Comparison of ENCODE assay signal across 25 cellular contexts in the genomic region with DNA sequence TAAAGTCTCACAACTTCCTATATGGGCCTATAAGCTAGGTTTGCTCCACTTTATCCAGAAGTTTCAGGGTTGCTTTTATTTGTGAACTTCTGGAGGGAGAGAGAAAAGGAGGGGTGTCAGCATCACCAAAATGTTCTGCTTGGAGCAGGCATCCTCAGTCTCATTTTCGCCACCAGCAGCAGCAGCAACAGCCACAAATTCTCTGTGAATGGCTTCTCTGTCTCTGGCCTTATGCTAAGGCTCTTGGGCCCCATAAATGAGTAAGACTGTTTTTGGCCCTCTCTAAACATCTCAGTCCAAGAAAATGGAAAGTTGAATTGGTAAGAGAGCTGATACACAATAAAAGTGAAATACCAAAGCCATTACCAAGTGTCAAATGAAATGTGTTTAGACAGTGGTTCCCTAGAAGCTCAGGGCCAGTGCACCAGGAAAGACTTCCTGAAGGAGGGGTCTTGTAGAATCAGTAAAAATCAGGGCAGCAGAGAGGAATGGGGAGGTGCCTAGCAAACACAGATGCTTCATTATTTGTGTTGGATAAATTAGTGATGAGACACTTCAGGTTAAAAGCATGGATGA. TPM values are rescaled to one million over a fixed set of nuclear protein-coding genes. Genes with fewer than 3 reads are reported as not detected.
DNase-seq lines count a peak whose midpoint lies in the region; ATAC-seq, FAIRE-seq and TF ChIP-seq lines count a peak whose summit lies in the region.
"Had no signal": no experiment of that assay in that cellular context is flagged by ENCODE, and none has a peak within 500 bp of the region (broad histone marks: within the 10 kb centered on the region; RNA-seq: fewer than 3 reads in every experiment).

No MANE protein-coding gene starts in this region.

- no peak overlapping the region for H3K4me3 ChIP-seq in pancreas
- H3K4me3 ChIP-seq: coronary artery, SJCRH30 had no signal

- ATAC-seq in pancreas, result no peak
- no peak for ATAC-seq in GM19463 (IDR thresholded peaks at IDR 0.05; ENCODE audit: unreplicated experiment)
- ATAC-seq: natural killer cell treated with Interleukin-12 subunit alpha and Interleukin-12 subunit beta and Interleukin-15 and Interleukin-18, amount 100 ng/mL, for 72 hours had no signal

- no peak overlapping the region for H3K27ac ChIP-seq in pancreas
- H3K27ac ChIP-seq: coronary artery, SJCRH30 had no signal

- peak; percentile 19 for DNase-seq in DMS153 (lab: John Stamatoyannopoulos, UW)
- DNase-seq in DMS153 treated with DMSO at 0.1 percent for 48 hours (lab: John Stamatoyannopoulos, UW; ENCODE audit: unreplicated experiment), result no peak
- peak; percentile 13 for DNase-seq in astrocyte of the hippocampus (ENCODE audit: low read depth, low spot score)
- DNase-seq in inferior parietal cortex (ENCODE audit: extremely low spot score), result peak; percentile 39
- DNase-seq in superior temporal gyrus (ENCODE audit: extremely low spot score), result peak; percentile 71
- DNase-seq in pancreas, result no peak
- DNase-seq in HuH-7 (ENCODE audit: low spot score), result no peak
- DNase-seq: 8988T; activated CD4-positive, alpha-beta T cell treated with anti-CD3 and anti-CD28 coated beads, Interleukin-2, amount 50 U/mL, for 48 hours; activated naive CD4-positive, alpha-beta T cell treated with anti-CD3 and anti-CD28 coated beads for 36 hours; amniotic stem cell; CD4-positive, alpha-beta memory T cell; NCI-H187; NCI-H526 treated with DMSO at 0.1 percent for 48 hours; SJCRH30; stimulated activated CD4-positive, alpha-beta T cell treated with anti-CD3 and anti-CD28 coated beads, Interleukin-4, amount 100 ng/mL, for 1 hour; T-helper 1 cell had no signal

- no peaks in the 10 kb centered on the region for H3K4me1 ChIP-seq in pancreas
- H3K4me1 ChIP-seq: SJCRH30 had no signal

- TF ChIP-seq CTCF in pancreas (IDR thresholded peaks at IDR 0.05), result no peak

- FAIRE-seq in pancreas (lab: Jason Lieb, UNC), result no peak
- FAIRE-seq: frontal cortex, GM12892, H1, islet of Langerhans, RCC 7860 had no signal

- no peaks in the 10 kb centered on the region for H3K27me3 ChIP-seq in pancreas
- H3K27me3 ChIP-seq: SJCRH30 had no signal

- intact Hi-C loops in pancreas (cut with DNase I), result no loop called here

- no peaks in the 10 kb centered on the region for H3K36me3 ChIP-seq in pancreas
- H3K36me3 ChIP-seq: SJCRH30 had no signal

- WGBS in pancreas, 2 donors, result 84 to 86% methylated on average over 1 of the region's 1 CpG

- no peaks in the 10 kb centered on the region for H3K9me3 ChIP-seq in pancreas
- H3K9me3 ChIP-seq: SJCRH30 had no signal

RNA-seq across cellular contexts. Expression of a gene that starts 53.0 kb away (rescaled TPM):
- total RNA-seq in pancreas, result 10 to 100 TPM in 3 of 6 donors, 1 to 10 TPM in 3; 7.5 to 13.6 (median 9.5) TPM
- polyA plus RNA-seq in pancreas, result 1 to 10 TPM; 2.1 to 4.9 TPM

Comparison
In these comparisons a context has a peak if more than half of its experiments do, and no peak if none do; other contexts are left out.
1. DNase-seq: peak in DMS153 (single experiment), astrocyte of the hippocampus (single experiment), inferior parietal cortex (single experiment) and superior temporal gyrus (single experiment); none in DMS153 treated with DMSO at 0.1 percent for 48 hours (single experiment), pancreas (0 of 6) and HuH-7 (single experiment).